Comparison of ENCODE assay signal across 8 cellular contexts in the genomic region with DNA sequence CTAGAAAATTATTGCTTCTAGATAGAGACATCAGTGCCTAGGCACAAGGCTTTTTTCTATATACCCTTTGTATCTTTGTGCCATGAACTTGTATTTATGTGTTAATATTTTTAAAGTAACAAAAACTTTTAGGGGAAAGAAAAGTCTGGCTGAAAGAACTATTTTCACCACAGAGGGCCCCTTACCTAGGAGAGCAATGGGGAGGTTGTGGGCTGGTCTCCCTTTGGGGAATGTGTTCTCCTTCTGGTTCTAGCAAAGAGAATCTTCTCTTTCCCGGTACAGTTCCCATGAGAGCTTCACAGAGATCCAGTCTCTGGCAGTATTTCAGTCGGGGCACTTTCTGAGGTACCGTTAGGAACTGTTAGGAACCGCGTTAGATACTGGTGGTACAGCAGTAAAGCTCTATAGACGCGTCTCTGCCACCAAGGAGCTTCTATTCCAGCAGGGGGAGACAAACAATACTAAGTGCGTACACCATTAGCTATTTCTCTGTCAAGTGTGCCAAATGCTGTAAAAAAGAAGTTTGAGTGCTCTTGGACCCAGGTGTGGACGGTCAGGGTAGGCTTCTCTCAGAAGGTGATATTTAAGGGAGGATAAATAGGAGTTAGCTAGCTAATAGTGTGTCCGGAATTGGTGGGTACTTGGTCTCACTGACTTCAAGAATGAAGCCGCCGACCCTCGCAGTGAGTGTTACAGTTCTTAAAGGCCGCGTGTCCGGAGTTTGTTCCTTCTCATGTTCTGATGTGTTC. TPM values are rescaled to one million over a fixed set of nuclear protein-coding genes. Genes with fewer than 3 reads are reported as not detected.
DNase-seq lines count a peak whose midpoint lies in the region; ATAC-seq and TF ChIP-seq lines count a peak whose summit lies in the region.

No MANE protein-coding gene starts in this region.

- intact Hi-C loops in transverse colon (cut with DNase I; ENCODE audit: low total_unique reads) = loop anchor here (10.0 kb wide), 1 partner anchor 59 kb away; no protein-coding TSS in a partner anchor

- peak; percentile 89 for TF ChIP-seq CTCF in C4-2B (conservative IDR thresholded peaks at IDR 0.05)
- TF ChIP-seq CTCF in transverse colon (IDR thresholded peaks at IDR 0.05) = peak; percentile 54 to 64 (median 60)

- no peaks in the 10 kb centered on the region for H3K9me3 ChIP-seq in transverse colon

- no peaks in the 10 kb centered on the region for H3K4me1 ChIP-seq in transverse colon

- H3K27ac ChIP-seq in C4-2B (no peak overlapping the region), transverse colon (no peak overlapping the region)

- in situ Hi-C loops in transverse colon (cut with MboI; ENCODE audit: low pct_ligation_motif_present in 1 of 4, low pct_unique_long_range_greater_than_20kb in 1 of 4, low sequenced_read_pairs in 3 of 4) = loop anchor here in 1 of 4 donors (5.0 kb wide), 1 partner anchor 52 kb away; no protein-coding TSS in a partner anchor

- H3K27me3 ChIP-seq in transverse colon = no peaks in the 10 kb centered on the region

- TF ChIP-seq POLR2A in transverse colon (IDR thresholded peaks at IDR 0.05) = no peak

- WGBS in transverse colon (ENCODE audit: low coverage in 1 of 2), 2 donors = 18 to 40% methylated on average over 2 to 16 of the region's 16 CpGs

- ATAC-seq in GM21825 (IDR thresholded peaks at IDR 0.05; ENCODE audit: unreplicated experiment) (peak; percentile 72), esophagus mucosa (peak; percentile 86), HG02981 (IDR thresholded peaks at IDR 0.05; ENCODE audit: unreplicated experiment) (no peak)

- H3K36me3 ChIP-seq in transverse colon = no peaks in the 10 kb centered on the region

- peak; percentile 53 for DNase-seq in NCI-H460 (ENCODE audit: extremely low read depth, low read depth)
- peak; percentile 36 to 51 for DNase-seq in activated CD4-positive, alpha-beta T cell treated with anti-CD3 and anti-CD28 coated beads, Interleukin-2, amount 50 U/mL, for 48 hours
- DNase-seq in myocyte (ENCODE audit: low read depth) = peak; percentile 68
- DNase-seq in transverse colon = peak; percentile 18

- TF ChIP-seq EP300 in transverse colon (IDR thresholded peaks at IDR 0.05; ENCODE audit: low read depth) = no peak

- H3K4me3 ChIP-seq in transverse colon = no peak overlapping the region

RNA-seq across cellular contexts. Expression of gene EPB42, which starts 4.6 kb away (rescaled TPM):
- not detected in 2 replicates for total RNA-seq in NCI-H460 (2014; rRNA removed; shearing (Covaris generic))
- polyA plus RNA-seq in NCI-H460 (2014; cell fraction: nucleus; rRNA removed) = not detected in 2 replicates
- not detected for total RNA-seq in esophagus mucosa
- not detected in 2 replicates for total RNA-seq in myocyte
- not detected for polyA plus RNA-seq in myocyte (2012)
- not detected for total RNA-seq in transverse colon

RNA-seq across cellular contexts. Expression of gene CCNDBP1, which starts 40.2 kb away (rescaled TPM):
- total RNA-seq in NCI-H460 (2014; rRNA removed; shearing (Covaris generic)) = 50.6 and 53.4 TPM in 2 replicates
- 22.5 and 39.8 TPM in 2 replicates for polyA plus RNA-seq in NCI-H460 (2014; cell fraction: nucleus; rRNA removed)
- total RNA-seq in esophagus mucosa (53.1 TPM), myocyte (97.6 and 109 TPM in 2 replicates), transverse colon (100 to 1,000 TPM in 1 of 4 donors, 10 to 100 TPM in 3; 20.7 to 120 (median 80.0) TPM)
- 62.8 TPM for polyA plus RNA-seq in myocyte (2012)

RNA-seq across cellular contexts. Expression of gene TGM5, which starts 41.4 kb away (rescaled TPM):
- total RNA-seq in NCI-H460 (2014; rRNA removed; shearing (Covaris generic)) = not detected in 2 replicates
- not detected in 2 replicates for polyA plus RNA-seq in NCI-H460 (2014; cell fraction: nucleus; rRNA removed)
- total RNA-seq in esophagus mucosa = 13.5 TPM
- total RNA-seq in myocyte = 0.21 TPM in 1 of 2 replicates, not detected in the other
- not detected for polyA plus RNA-seq in myocyte (2012)
- total RNA-seq in transverse colon = 10 to 100 TPM in 1 of 4 donors, not detected in 3; 12.1 TPM

Comparison
In these comparisons a context has a peak if more than half of its experiments do, and no peak if none do; other contexts are left out.
1. DNase-seq: peak in every context shown above with its lines; median percentile 68 in myocyte; 53 in NCI-H460; 44 in activated CD4-positive, alpha-beta T cell treated with anti-CD3 and anti-CD28 coated beads, Interleukin-2, amount 50 U/mL, for 48 hours; 18 in transverse colon.